In the genomic region with DNA sequence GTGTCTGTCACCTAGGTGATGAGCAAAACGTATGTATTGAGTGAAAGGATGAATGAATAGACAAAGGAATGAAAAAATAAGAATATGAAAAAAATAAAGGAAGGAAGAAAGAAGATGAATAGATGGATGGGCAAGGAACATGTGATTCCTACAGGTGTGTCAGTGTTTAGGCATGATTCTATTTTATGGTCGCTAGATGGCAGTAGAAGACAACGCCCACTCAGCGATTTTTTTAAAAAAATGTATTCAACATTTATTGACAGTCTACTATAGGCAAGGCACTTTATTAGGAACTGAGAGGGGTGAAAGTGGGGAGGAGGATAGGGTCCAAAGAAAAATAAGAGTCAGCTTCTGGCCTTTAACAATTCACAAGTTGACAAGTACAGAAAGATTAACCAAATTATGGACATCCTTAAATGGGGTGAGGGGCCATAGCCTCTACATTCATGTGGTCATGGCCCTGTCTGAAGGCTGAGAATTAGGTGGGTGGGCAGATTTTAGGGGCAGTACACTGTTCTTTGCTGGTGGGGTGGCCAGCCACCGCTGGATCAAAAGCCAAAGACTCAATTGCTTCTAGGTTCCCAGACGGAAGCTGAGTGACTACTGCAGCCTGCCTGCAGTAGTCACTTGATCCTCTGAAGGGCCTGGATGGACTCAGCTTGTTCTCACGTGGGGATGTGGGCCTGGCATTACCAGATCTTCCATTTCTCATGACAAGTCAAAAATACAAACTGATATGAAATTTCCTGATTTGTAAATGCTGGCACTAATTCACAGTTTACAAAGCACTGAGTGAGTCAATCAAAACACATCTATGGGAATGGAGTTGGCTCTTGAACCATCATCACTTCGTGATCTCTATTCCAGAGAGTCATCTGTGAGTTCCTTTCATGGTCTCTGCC, we compare ENCODE assay signal across 9 cellular contexts.
DNase-seq lines count a peak whose midpoint lies in the region; ATAC-seq and TF ChIP-seq lines count a peak whose summit lies in the region.
"Had no signal": no experiment of that assay in that cellular context is flagged by ENCODE, and none has a peak within 500 bp of the region (broad histone marks: within the 10 kb centered on the region; RNA-seq: fewer than 3 reads in every experiment).

No MANE protein-coding gene starts in this region.

- no peaks in the 10 kb centered on the region for H4K20me1 ChIP-seq in neural progenitor cell (ENCODE audit: low read depth)

- no peaks in the 10 kb centered on the region for H3K79me2 ChIP-seq in neural progenitor cell (ENCODE audit: low read depth)

- no peaks in the 10 kb centered on the region for H3K9me3 Mint-ChIP-seq in neural progenitor cell
- H3K9me3 Mint-ChIP-seq in activated naive CD4-positive, alpha-beta T cell treated with anti-CD3 and anti-CD28 coated beads, Interleukin-2, amount 50 U/mL, for 72 hours: no peaks in the 10 kb centered on the region

- in situ Hi-C loops in GM13977 (cut with MboI; ENCODE audit: low pct_unique_long_range_greater_than_20kb, low sequenced_read_pairs, unreplicated experiment): loop anchor here (10.0 to 25.0 kb wide), 3 partner anchors 462 to 1069 kb away; a partner anchor contains a TSS

- no peaks in the 10 kb centered on the region for H3F3A ChIP-seq in neural progenitor cell (ENCODE audit: low read depth)

- H3K36me3 Mint-ChIP-seq in neural progenitor cell: no peaks in the 10 kb centered on the region
- H3K36me3 Mint-ChIP-seq in activated naive CD4-positive, alpha-beta T cell treated with anti-CD3 and anti-CD28 coated beads, Interleukin-2, amount 50 U/mL, for 72 hours: no peaks in the 10 kb centered on the region

- H3K27me3 ChIP-seq in dorsolateral prefrontal cortex: no peaks in the 10 kb centered on the region
- no peaks in the 10 kb centered on the region for H3K27me3 ChIP-seq in neural progenitor cell
- H3K27me3 ChIP-seq: SJCRH30 had no signal

- no peaks in the 10 kb centered on the region for H3K4me1 ChIP-seq in neural progenitor cell

- no peak overlapping the region for H3K4me3 Mint-ChIP-seq in neural progenitor cell

- H3K27ac ChIP-seq in dorsolateral prefrontal cortex (no peak overlapping the region), neural progenitor cell (no peak overlapping the region)
- H3K27ac ChIP-seq: SJCRH30 had no signal

- no peaks in the 10 kb centered on the region for H3K9me3 ChIP-seq in neural progenitor cell (ENCODE audit: low read depth)
- H3K9me3 ChIP-seq: SJCRH30 had no signal

- H3K4me3 ChIP-seq in dorsolateral prefrontal cortex (no peak overlapping the region), neural progenitor cell (no peak overlapping the region)
- H3K4me3 ChIP-seq: SJCRH30 had no signal

- no peak overlapping the region for H3K4me2 ChIP-seq in neural progenitor cell

- no peaks in the 10 kb centered on the region for H3K4me1 Mint-ChIP-seq in neural progenitor cell

- no peak overlapping the region for H3K9ac ChIP-seq in neural progenitor cell

- H3K27ac Mint-ChIP-seq in neural progenitor cell: no peak overlapping the region
- H3K27ac Mint-ChIP-seq in activated naive CD4-positive, alpha-beta T cell treated with anti-CD3 and anti-CD28 coated beads, Interleukin-2, amount 50 U/mL, for 72 hours: no peak overlapping the region

- peak; percentile 71 for DNase-seq in CD1c-positive myeloid dendritic cell (ENCODE audit: extremely low spot score)
- no peak for DNase-seq in GM13977 (ENCODE audit: low spot score)
- peak; percentile 36 for DNase-seq in NCI-H748 treated with DMSO at 0.1 percent for 48 hours (lab: John Stamatoyannopoulos, UW)
- no peak for DNase-seq in dorsolateral prefrontal cortex
- DNase-seq in neural progenitor cell (ENCODE audit: low spot score): peak; percentile 34
- no peak for DNase-seq in islet precursor cell
- DNase-seq in activated naive CD4-positive, alpha-beta T cell treated with anti-CD3 and anti-CD28 coated beads, Interleukin-2, amount 50 U/mL, for 72 hours (ENCODE audit: low spot score in 2 of 2): no peak

- peak; percentile 66 for TF ChIP-seq CTCF in GM13977 (IDR thresholded peaks at IDR 0.05; ENCODE audit: extremely low read depth, insufficient read depth, missing control alignments)
- TF ChIP-seq CTCF in dorsolateral prefrontal cortex (IDR thresholded peaks at IDR 0.05 in 54 of 56, conservative IDR thresholded peaks at IDR 0.05 in 2 of 56; ENCODE audit: low read depth in 1 of 56, partially characterized antibody in 56 of 56): peak; percentile 39 to 78 (median 65)
- peak; percentile 83 for TF ChIP-seq CTCF in neural progenitor cell (IDR thresholded peaks at IDR 0.05)

- no peak for ATAC-seq in activated naive CD4-positive, alpha-beta T cell treated with anti-CD3 and anti-CD28 coated beads, Interleukin-2, amount 50 U/mL, for 72 hours
- no peak for ATAC-seq in HG02870 (IDR thresholded peaks at IDR 0.05; ENCODE audit: unreplicated experiment)

- H2AFZ ChIP-seq in neural progenitor cell (replicated peaks): no peak overlapping the region

- intact Hi-C loops in dorsolateral prefrontal cortex (cut with DNase I): loop anchor here in 1 of 2 donors (10.0 kb wide), 1 partner anchor 462 kb away; a partner anchor contains a TSS

- no peaks in the 10 kb centered on the region for H3K27me3 Mint-ChIP-seq in neural progenitor cell (ENCODE audit: insufficient read depth, low read depth)

- no peaks in the 10 kb centered on the region for H3K36me3 ChIP-seq in neural progenitor cell
- H3K36me3 ChIP-seq: SJCRH30 had no signal

Comparison
In these comparisons a context has a peak if more than half of its experiments do, and no peak if none do; other contexts are left out.
1. DNase-seq: peak in CD1c-positive myeloid dendritic cell (single experiment), NCI-H748 treated with DMSO at 0.1 percent for 48 hours (single experiment) and neural progenitor cell (single experiment); none in GM13977 (single experiment), dorsolateral prefrontal cortex (0 of 10), islet precursor cell (single experiment) and activated naive CD4-positive, alpha-beta T cell treated with anti-CD3 and anti-CD28 coated beads, Interleukin-2, amount 50 U/mL, for 72 hours (0 of 2).
2. Peak in every context shown above with its lines, with median percentiles within 50 percentile points of each other: CTCF ChIP-seq.